Comparison of ENCODE assay signal across 6 cellular contexts in genomic region chr1:66517959-66518358, GRCh38.
"Had no signal": no experiment of that assay in that cellular context is flagged by ENCODE, and none has a peak within 500 bp of the region (broad histone marks: within the 10 kb centered on the region; RNA-seq: fewer than 3 reads in every experiment).

No MANE protein-coding gene starts in this region.

- DNase-seq: IMR-90, KBM-7, KG1 had no signal

- H3K27ac ChIP-seq: HL-60, KMS-11 had no signal

- H3K4me3 ChIP-seq: K562 had no signal
